9 cellular contexts compared by ENCODE assay signal in the genomic region with DNA sequence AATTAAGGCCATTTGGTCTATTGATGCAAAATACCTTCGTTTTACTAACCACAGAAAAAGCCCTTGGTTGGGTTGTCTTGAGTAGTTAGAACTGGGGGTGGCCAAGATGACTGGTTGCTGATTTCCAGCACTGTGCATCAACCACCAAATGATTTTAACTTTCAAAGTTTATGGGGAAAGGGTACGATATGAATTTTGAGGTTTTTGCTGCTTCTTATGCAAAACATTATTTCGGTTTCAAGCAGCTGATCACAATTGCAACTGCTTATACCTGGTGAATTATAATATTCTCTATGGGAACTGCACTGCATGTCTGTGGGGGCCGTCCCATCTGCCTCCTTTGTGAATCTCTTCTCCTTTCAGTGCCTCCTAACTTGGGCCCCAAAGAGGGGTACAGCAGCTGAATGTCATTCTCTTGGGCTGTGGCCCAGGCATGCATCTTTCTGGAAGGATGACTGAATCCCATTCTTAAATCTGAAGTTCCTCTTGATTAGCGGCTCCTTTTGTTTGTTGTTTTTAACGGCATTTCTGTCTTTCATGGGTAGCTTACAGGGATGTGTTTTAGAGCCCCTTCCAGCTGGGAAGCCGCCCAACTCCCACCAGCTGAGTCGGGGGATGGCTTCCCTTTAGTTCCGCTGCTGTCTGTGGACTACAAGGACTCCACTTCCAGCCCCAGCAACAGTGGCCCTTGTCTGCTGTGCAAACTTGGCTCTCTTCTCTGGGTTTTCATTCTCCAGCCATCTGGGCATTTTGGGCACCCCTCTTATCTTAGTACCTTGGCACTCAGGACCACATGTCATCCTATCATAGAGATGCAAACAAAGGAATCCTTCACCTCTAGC.
DNase-seq lines count a peak whose midpoint lies in the region; ATAC-seq and TF ChIP-seq lines count a peak whose summit lies in the region.
"Had no signal": no experiment of that assay in that cellular context is flagged by ENCODE, and none has a peak within 500 bp of the region (broad histone marks: within the 10 kb centered on the region; RNA-seq: fewer than 3 reads in every experiment).

No MANE protein-coding gene starts in this region.

- no peaks in the 10 kb centered on the region for H3K9me3 ChIP-seq in osteoblast (ENCODE audit: low read depth, low read length)
- H3K9me3 ChIP-seq in gastroesophageal sphincter = no peaks in the 10 kb centered on the region

- DNase-seq in osteoblast (ENCODE audit: insufficient read length, low spot score, missing footprints) (peak; percentile 10), foreskin melanocyte (no peak), left lobe of liver (ENCODE audit: low spot score) (no peak), A172 (ENCODE audit: low spot score) (no peak)

- H3K27me3 ChIP-seq in osteoblast (ENCODE audit: insufficient read depth, low read length) = no peaks in the 10 kb centered on the region
- H3K27me3 ChIP-seq in gastroesophageal sphincter = no peaks in the 10 kb centered on the region

- no peak for TF ChIP-seq EP300 in gastroesophageal sphincter (IDR thresholded peaks at IDR 0.05)

- no peak for TF ChIP-seq POLR2A in gastroesophageal sphincter (IDR thresholded peaks at IDR 0.05)

- H3K4me3 ChIP-seq in osteoblast (ENCODE audit: insufficient read depth, low read length) = no peak overlapping the region
- no peak overlapping the region for H3K4me3 ChIP-seq in gastroesophageal sphincter
- H3K4me3 ChIP-seq: skin epidermis had no signal

- WGBS in gastroesophageal sphincter (ENCODE audit: low coverage in 1 of 2), 2 donors = 72 to 95% methylated on average over 2 to 8 of the region's 9 CpGs

- H3K27ac ChIP-seq in osteoblast (ENCODE audit: low read depth, low read length) (no peak overlapping the region), gastroesophageal sphincter (peak overlapping the region in 2 of 4 donors; percentile 4 to 16)

- H2AFZ ChIP-seq in osteoblast (ENCODE audit: low read length) = no peak overlapping the region

- no peak for TF ChIP-seq CTCF in osteoblast (IDR thresholded peaks at IDR 0.05; ENCODE audit: extremely low read depth, low read depth, low read length)
- TF ChIP-seq CTCF in gastroesophageal sphincter (IDR thresholded peaks at IDR 0.05) = no peak

- H3K4me2 ChIP-seq in osteoblast (ENCODE audit: insufficient read depth, low read length) = no peak overlapping the region

- H4K20me1 ChIP-seq in osteoblast (ENCODE audit: insufficient read depth, low read length) = no peaks in the 10 kb centered on the region

- ATAC-seq in GM18867 (IDR thresholded peaks at IDR 0.05; ENCODE audit: unreplicated experiment) = peak; percentile 92
- ATAC-seq in GM21529 (IDR thresholded peaks at IDR 0.05; ENCODE audit: unreplicated experiment) = peak; percentile 95
- peak; percentile 91 for ATAC-seq in HG03460 (IDR thresholded peaks at IDR 0.05; ENCODE audit: unreplicated experiment)
- ATAC-seq in left lobe of liver = no peak
- ATAC-seq in gastroesophageal sphincter = no peak

- H3K79me2 ChIP-seq in osteoblast (ENCODE audit: insufficient read depth, low read length) = no peaks in the 10 kb centered on the region

- peaks cover 6% of the 10 kb centered on the region for H3K4me1 ChIP-seq in osteoblast (ENCODE audit: insufficient read depth, low read length)
- H3K4me1 ChIP-seq in gastroesophageal sphincter = peaks cover 16 to 54% (median 17%) of the 10 kb centered on the region in 3 donors

- H3K36me3 ChIP-seq in osteoblast (ENCODE audit: insufficient read depth, low read length) (no peaks in the 10 kb centered on the region), gastroesophageal sphincter (no peaks in the 10 kb centered on the region)

Comparison
In these comparisons a context has a peak if more than half of its experiments do, and no peak if none do; other contexts are left out.
1. ATAC-seq: peak in GM18867 (single experiment), GM21529 (single experiment) and HG03460 (single experiment); none in left lobe of liver (single experiment) and gastroesophageal sphincter (single experiment).